Comparison of ENCODE assay signal across 1 cellular context in genomic region chr1:204170494-204171155, GRCh38.
TF ChIP-seq lines count a peak whose summit lies in the region.

No MANE protein-coding gene starts in this region.

TF ChIP-seq in IMR-90, 13 proteins besides CTCF, POLR2A, EP300 and RAD21 (continued from another document):
- TF ChIP-seq ELK1 (IDR thresholded peaks at IDR 0.05; ENCODE audit: borderline replicate concordance, low read depth, low read length), result no peak
- TF ChIP-seq MAFK (IDR thresholded peaks at IDR 0.05; ENCODE audit: low read depth, low read length), result no peak
- no peak for TF ChIP-seq RFX5 (IDR thresholded peaks at IDR 0.05; ENCODE audit: low read depth, low read length)
- TF ChIP-seq FOS (IDR thresholded peaks at IDR 0.05; ENCODE audit: low read depth, low read length), result no peak
- no peak for TF ChIP-seq NFE2L2 (IDR thresholded peaks at IDR 0.05; ENCODE audit: low read depth, low read length)
- no peak for TF ChIP-seq CEBPB (IDR thresholded peaks at IDR 0.05; ENCODE audit: low read depth, low read length)
- no peak for TF ChIP-seq SMC3 (IDR thresholded peaks at IDR 0.05; ENCODE audit: low read depth, low read length)
- no peak for TF ChIP-seq USF2 (IDR thresholded peaks at IDR 0.05; ENCODE audit: low read depth, low read length)
- no peak for TF ChIP-seq RCOR1 (IDR thresholded peaks at IDR 0.05; ENCODE audit: insufficient replicate concordance, low read length)
- no peak for TF ChIP-seq MXI1 (IDR thresholded peaks at IDR 0.05; ENCODE audit: borderline replicate concordance, low read depth, low read length)
- no peak for TF ChIP-seq BHLHE40 (IDR thresholded peaks at IDR 0.05; ENCODE audit: low read depth, low read length)
